ENCODE assay signal across 1 cellular context in genomic region chr1:211384524-211384923, GRCh38.
TF ChIP-seq lines count a peak whose summit lies in the region.

No MANE protein-coding gene starts in this region.

TF ChIP-seq in K562, 482 proteins besides CTCF, POLR2A, EP300 and RAD21 (continued from another document):
- TF ChIP-seq, protein P1, sequence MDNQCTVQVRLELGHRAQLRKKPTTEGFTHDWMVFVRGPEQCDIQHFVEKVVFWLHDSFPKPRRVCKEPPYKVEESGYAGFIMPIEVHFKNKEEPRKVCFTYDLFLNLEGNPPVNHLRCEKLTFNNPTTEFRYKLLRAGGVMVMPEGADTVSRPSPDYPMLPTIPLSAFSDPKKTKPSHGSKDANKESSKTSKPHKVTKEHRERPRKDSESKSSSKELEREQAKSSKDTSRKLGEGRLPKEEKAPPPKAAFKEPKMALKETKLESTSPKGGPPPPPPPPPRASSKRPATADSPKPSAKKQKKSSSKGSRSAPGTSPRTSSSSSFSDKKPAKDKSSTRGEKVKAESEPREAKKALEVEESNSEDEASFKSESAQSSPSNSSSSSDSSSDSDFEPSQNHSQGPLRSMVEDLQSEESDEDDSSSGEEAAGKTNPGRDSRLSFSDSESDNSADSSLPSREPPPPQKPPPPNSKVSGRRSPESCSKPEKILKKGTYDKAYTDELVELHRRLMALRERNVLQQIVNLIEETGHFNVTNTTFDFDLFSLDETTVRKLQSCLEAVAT (IDR thresholded peaks at IDR 0.05), result no peak
- no peak for TF ChIP-seq MBD2 (IDR thresholded peaks at IDR 0.05; ENCODE audit: borderline replicate concordance, low read depth)
- TF ChIP-seq ZNF121 (CRISPR knock-in tag; conservative IDR thresholded peaks at IDR 0.05), result 0 out of 2 replicates have a peak, but pooled peaks have one; percentile 1
- no peak for TF ChIP-seq ZNF165 (CRISPR knock-in tag; IDR thresholded peaks at IDR 0.05; ENCODE audit: borderline replicate concordance)
TF ChIP-seq in K562: peak in this region for 2.
